ENCODE assay signal across 26 cellular contexts in the genomic region with DNA sequence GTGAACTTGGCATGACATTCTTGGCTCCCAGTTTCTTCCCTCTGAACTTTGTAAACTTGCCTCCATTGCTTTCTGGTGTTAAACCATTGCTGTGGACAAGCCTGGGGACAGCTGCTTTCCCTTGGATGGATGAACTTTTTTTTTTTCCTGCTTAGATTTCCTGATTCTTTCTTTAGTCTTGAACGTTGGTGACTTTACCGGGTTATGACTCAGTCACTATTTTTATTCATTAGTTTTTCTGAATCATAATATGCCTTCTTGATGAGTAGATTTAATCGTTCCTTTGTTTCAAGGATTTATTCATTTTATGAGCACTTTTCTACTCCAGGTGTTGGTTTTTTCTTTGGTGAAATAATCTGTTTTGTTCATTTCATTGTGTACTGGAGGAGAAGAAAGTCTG.
DNase-seq lines count a peak whose midpoint lies in the region; FAIRE-seq and TF ChIP-seq lines count a peak whose summit lies in the region.
"Had no signal": no experiment of that assay in that cellular context is flagged by ENCODE, and none has a peak within 500 bp of the region (broad histone marks: within the 10 kb centered on the region; RNA-seq: fewer than 3 reads in every experiment).

No MANE protein-coding gene starts in this region.

- TF ChIP-seq CTCF in bronchial epithelial cell (IDR thresholded peaks at IDR 0.05; ENCODE audit: insufficient read depth, low read length, severe bottlenecking): no peak

- peaks cover 31% of the 10 kb centered on the region for H3K36me3 ChIP-seq in GM23248 (ENCODE audit: low read depth)
- no peaks in the 10 kb centered on the region for H3K36me3 ChIP-seq in bronchial epithelial cell (ENCODE audit: control insufficient read depth, insufficient read depth, low read length)
- H3K36me3 ChIP-seq: cardiac muscle cell, pancreas had no signal

- H3K4me3 ChIP-seq in GM23248 (no peak overlapping the region), bronchial epithelial cell (ENCODE audit: low read depth, low read length) (no peak overlapping the region)
- H3K4me3 ChIP-seq: cardiac muscle cell, coronary artery, pancreas, SK-N-MC, tibial nerve had no signal

- H4K20me1 ChIP-seq in GM23248 (ENCODE audit: insufficient read depth): peaks cover 4% of the 10 kb centered on the region; the same call in 1 of the 2 replicates

- H3K9me2 ChIP-seq in GM23248 (ENCODE audit: insufficient read depth): no peaks in the 10 kb centered on the region

- H3K4me2 ChIP-seq in GM23248 (ENCODE audit: unreplicated experiment): peak overlapping the region; percentile 33

- in situ Hi-C loops in GM23248 (cut with MboI): no loop called here

- H3K27me3 ChIP-seq in GM23248 (replicated peaks; ENCODE audit: insufficient read depth): no peaks in the 10 kb centered on the region
- no peaks in the 10 kb centered on the region for H3K27me3 ChIP-seq in bronchial epithelial cell (ENCODE audit: control insufficient read depth, insufficient read depth, low read length)
- H3K27me3 ChIP-seq: cardiac muscle cell, pancreas, tibial nerve had no signal

- H3K27ac ChIP-seq in GM23248: no peak overlapping the region
- H3K27ac ChIP-seq: cardiac muscle cell, coronary artery, pancreas, SK-N-MC, tibial nerve had no signal

- H2AFZ ChIP-seq in GM23248: no peak overlapping the region

- FAIRE-seq in bronchial epithelial cell (lab: Jason Lieb, UNC): no peak
- no peak for FAIRE-seq in GM19239 (lab: Jason Lieb, UNC)
- FAIRE-seq: A204.1, GM18507, pancreas, RCC 7860 had no signal

- 0 to 4% methylated on average over 3 of the region's 3 CpGs for WGBS in GM23248 (ENCODE audit: low coverage in 1 of 2, low lambda C conversion rate in 2 of 2, missing lambda C conversion rate in 2 of 2), 2 experiments

- H3F3A ChIP-seq in GM23248 (ENCODE audit: insufficient read depth): peaks cover 35% of the 10 kb centered on the region

- no peaks in the 10 kb centered on the region for H3K79me2 ChIP-seq in GM23248 (ENCODE audit: insufficient read depth)

- H3K4me1 ChIP-seq in GM23248 (ENCODE audit: insufficient read depth): peaks cover 18% of the 10 kb centered on the region
- H3K4me1 ChIP-seq: pancreas had no signal

- no peaks in the 10 kb centered on the region for H3K9me3 ChIP-seq in GM23248 (ENCODE audit: low read depth)
- H3K9me3 ChIP-seq: pancreas had no signal

- no peak overlapping the region for H3K9ac ChIP-seq in GM23248

- DNase-seq in A172 (ENCODE audit: low spot score): peak; percentile 3
- DNase-seq in GM23248: peak; percentile 63
- DNase-seq in bronchial epithelial cell (ENCODE audit: low read depth): peak; percentile 21
- DNase-seq in glomerular endothelial cell (ENCODE audit: extremely low read depth, low read depth, low spot score): peak; percentile 23
- no peak for DNase-seq in NCI-H1048 (lab: John Stamatoyannopoulos, UW)
- no peak for DNase-seq in GM19239 (ENCODE audit: insufficient read length, low spot score)
- DNase-seq in activated CD8-positive, alpha-beta memory T cell treated with anti-CD3 and anti-CD28 coated beads, Interleukin-2, amount 50 U/mL, for 48 hours: no peak
- DNase-seq in nucleus accumbens (lab: John Stamatoyannopoulos, UW): no peak
- DNase-seq: activated CD4-positive, alpha-beta memory T cell treated with anti-CD3 and anti-CD28 coated beads, Interleukin-2, amount 10 ng/mL, durations not matched to agents 7 days and 5 days; activated CD4-positive, alpha-beta T cell treated with anti-CD3 and anti-CD28 coated beads for 1 hour; activated naive CD4-positive, alpha-beta T cell treated with anti-CD3 and anti-CD28 coated beads, Interleukin-2, amount 50 U/mL, for 16 hours; amygdala; effector memory CD8-positive, alpha-beta T cell; islet precursor cell; NCI-H1105; NCI-H2029 treated with DMSO at 0.1 percent for 48 hours; NCI-H69; pancreas; stimulated activated CD4-positive, alpha-beta T cell treated with anti-CD3 and anti-CD28 coated beads, Interleukin-2, amount 100 ng/mL, for 24 hours had no signal

Comparison
In these comparisons a context has a peak if more than half of its experiments do, and no peak if none do; other contexts are left out.
1. DNase-seq: peak in A172 (single experiment), GM23248 (single experiment), bronchial epithelial cell (single experiment) and glomerular endothelial cell (single experiment); none in NCI-H1048 (single experiment), GM19239 (single experiment), activated CD8-positive, alpha-beta memory T cell treated with anti-CD3 and anti-CD28 coated beads, Interleukin-2, amount 50 U/mL, for 48 hours (single experiment) and nucleus accumbens (0 of 56).